ENCODE assay signal across 23 cellular contexts in genomic region chr17:35068249-35068648, GRCh38. TPM values are rescaled to one million over a fixed set of nuclear protein-coding genes. Genes with fewer than 3 reads are reported as not detected.
DNase-seq lines count a peak whose midpoint lies in the region; ATAC-seq and TF ChIP-seq lines count a peak whose summit lies in the region.
"Had no signal": no experiment of that assay in that cellular context is flagged by ENCODE, and none has a peak within 500 bp of the region (broad histone marks: within the 10 kb centered on the region; RNA-seq: fewer than 3 reads in every experiment).

No MANE protein-coding gene starts in this region.

- ATAC-seq in activated CD8-positive, alpha-beta memory T cell treated with anti-CD3 and anti-CD28 coated beads, Interleukin-2, amount 10 ng/mL, durations not matched to agents 7 days and 5 days: no peak
- no peak for ATAC-seq in right cardiac atrium
- ATAC-seq: heart left ventricle, left ventricle myocardium superior had no signal

- peak overlapping the region; percentile 33 for H3K27ac Mint-ChIP-seq in activated CD8-positive, alpha-beta memory T cell treated with anti-CD3 and anti-CD28 coated beads, Interleukin-2, amount 10 ng/mL, durations not matched to agents 7 days and 5 days
- H3K27ac Mint-ChIP-seq in activated T-helper 1 cell treated with anti-CD3 and anti-CD28 coated beads, Interleukin-12 subunit alpha, Interleukin-12 subunit beta, Interleukin-2, Interleukin-4 antibody, amounts not matched to agents 30 ng/mL and 10 ng/mL and 1 ng/mL, durations not matched to agents 14 hours and 24 hours and 36 hours: peak overlapping the region; percentile 75
- H3K27ac Mint-ChIP-seq in immature natural killer cell: peak overlapping the region in 5 of 6 donors; percentile 7 to 69 (median 46)
- H3K27ac Mint-ChIP-seq: T-helper 2 cell treated with Interferon-gamma antibody and Interleukin-4, amounts not matched to agents 5 μg/mL and 100 μg/mL, for 36 hours had no signal

- no peaks in the 10 kb centered on the region for H3K27me3 Mint-ChIP-seq in activated CD8-positive, alpha-beta memory T cell treated with anti-CD3 and anti-CD28 coated beads, Interleukin-2, amount 10 ng/mL, durations not matched to agents 7 days and 5 days
- H3K27me3 Mint-ChIP-seq in activated T-helper 1 cell treated with anti-CD3 and anti-CD28 coated beads, Interleukin-12 subunit alpha, Interleukin-12 subunit beta, Interleukin-2, Interleukin-4 antibody, amounts not matched to agents 30 ng/mL and 10 ng/mL and 1 ng/mL, durations not matched to agents 14 hours and 24 hours and 36 hours (ENCODE audit: insufficient read depth): no peaks in the 10 kb centered on the region
- peaks cover 0 to 4% (median 2%) of the 10 kb centered on the region in 3 donors for H3K27me3 Mint-ChIP-seq in immature natural killer cell (ENCODE audit: low read depth in 3 of 3)

- 96% methylated on average over 2 of the region's 2 CpGs for WGBS in right cardiac atrium

- no peak for DNase-seq in activated CD8-positive, alpha-beta memory T cell treated with anti-CD3 and anti-CD28 coated beads, Interleukin-2, amount 10 ng/mL, durations not matched to agents 7 days and 5 days
- DNase-seq in activated CD8-positive, alpha-beta memory T cell treated with anti-CD3 and anti-CD28 coated beads, Interleukin-2, amount 50 U/mL, for 4 hours: no peak
- DNase-seq in activated T-helper 1 cell treated with anti-CD3 and anti-CD28 coated beads, Interleukin-12 subunit alpha, Interleukin-12 subunit beta, Interleukin-2, Interleukin-4 antibody, amounts not matched to agents 30 ng/mL and 10 ng/mL and 1 ng/mL, durations not matched to agents 14 hours and 24 hours and 36 hours (ENCODE audit: low spot score): no peak
- no peak for DNase-seq in immature natural killer cell
- DNase-seq in NCI-H1694 (lab: John Stamatoyannopoulos, UW): no peak
- DNase-seq in right cardiac atrium: no peak
- DNase-seq in A673 (ENCODE audit: low spot score): no peak
- DNase-seq: activated CD4-positive, alpha-beta T cell treated with anti-CD3 and anti-CD28 coated beads, Interleukin-2, amount 50 U/mL, for 48 hours; activated T-cell treated with anti-CD3 and anti-CD28 coated beads, Interleukin-2, amount 50 U/mL, for 48 hours; brain microvascular endothelial cell; C1 segment of cervical spinal cord; heart left ventricle; KG1; left ventricle myocardium superior; mucosa of descending colon; NCI-H2029; NCI-H510A treated with DMSO at 0.1 percent for 48 hours; stimulated activated CD4-positive, alpha-beta T cell treated with anti-CD3 and anti-CD28 coated beads, Interleukin-12 subunit alpha, Interleukin-12 subunit beta, amount 100 ng/mL, for 4 hours had no signal

- H3K36me3 ChIP-seq in A673 (ENCODE audit: insufficient read depth, low read length, poor library complexity, severe bottlenecking): no peaks in the 10 kb centered on the region
- H3K36me3 ChIP-seq: brain microvascular endothelial cell, suprapubic skin had no signal

- peaks cover 73% of the 10 kb centered on the region for H3K4me1 Mint-ChIP-seq in activated CD8-positive, alpha-beta memory T cell treated with anti-CD3 and anti-CD28 coated beads, Interleukin-2, amount 10 ng/mL, durations not matched to agents 7 days and 5 days
- peaks cover 68% of the 10 kb centered on the region for H3K4me1 Mint-ChIP-seq in activated T-helper 1 cell treated with anti-CD3 and anti-CD28 coated beads, Interleukin-12 subunit alpha, Interleukin-12 subunit beta, Interleukin-2, Interleukin-4 antibody, amounts not matched to agents 30 ng/mL and 10 ng/mL and 1 ng/mL, durations not matched to agents 14 hours and 24 hours and 36 hours (ENCODE audit: low read depth)
- H3K4me1 Mint-ChIP-seq in immature natural killer cell: peaks cover 65 to 75% of the 10 kb centered on the region in 2 donors

- no TSS peak for BruUV-seq in A673 (replicated peaks; lab: Mats Ljungman, UMichigan)

- H3K27me3 ChIP-seq in right cardiac atrium (ENCODE audit: control insufficient read depth, insufficient read depth) (no peaks in the 10 kb centered on the region), A673 (replicated peaks; ENCODE audit: insufficient read depth, low read depth, low read length, poor library complexity) (no peaks in the 10 kb centered on the region)
- H3K27me3 ChIP-seq: brain microvascular endothelial cell, heart left ventricle, suprapubic skin had no signal

- H3K4me3 ChIP-seq in right cardiac atrium (ENCODE audit: low read length) (no peak overlapping the region), A673 (ENCODE audit: low read depth, low read length, poor library complexity, severe bottlenecking) (no peak overlapping the region)
- H3K4me3 ChIP-seq: coronary artery, heart left ventricle, mucosa of descending colon, suprapubic skin had no signal

- TF ChIP-seq CTCF in A673 (conservative IDR thresholded peaks at IDR 0.05; ENCODE audit: low read depth, low read length): no peak

- no peaks in the 10 kb centered on the region for H3K9me3 Mint-ChIP-seq in activated CD8-positive, alpha-beta memory T cell treated with anti-CD3 and anti-CD28 coated beads, Interleukin-2, amount 10 ng/mL, durations not matched to agents 7 days and 5 days (ENCODE audit: low read depth)
- no peaks in the 10 kb centered on the region for H3K9me3 Mint-ChIP-seq in activated T-helper 1 cell treated with anti-CD3 and anti-CD28 coated beads, Interleukin-12 subunit alpha, Interleukin-12 subunit beta, Interleukin-2, Interleukin-4 antibody, amounts not matched to agents 30 ng/mL and 10 ng/mL and 1 ng/mL, durations not matched to agents 14 hours and 24 hours and 36 hours
- H3K9me3 Mint-ChIP-seq in immature natural killer cell: no peaks in the 10 kb centered on the region
- H3K9me3 Mint-ChIP-seq: T-helper 2 cell treated with Interferon-gamma antibody and Interleukin-4, amounts not matched to agents 5 μg/mL and 100 μg/mL, for 36 hours had no signal

- H3K36me3 Mint-ChIP-seq in activated CD8-positive, alpha-beta memory T cell treated with anti-CD3 and anti-CD28 coated beads, Interleukin-2, amount 10 ng/mL, durations not matched to agents 7 days and 5 days: peaks cover 35% of the 10 kb centered on the region
- H3K36me3 Mint-ChIP-seq in activated T-helper 1 cell treated with anti-CD3 and anti-CD28 coated beads, Interleukin-12 subunit alpha, Interleukin-12 subunit beta, Interleukin-2, Interleukin-4 antibody, amounts not matched to agents 30 ng/mL and 10 ng/mL and 1 ng/mL, durations not matched to agents 14 hours and 24 hours and 36 hours (ENCODE audit: low read depth): peaks cover 22% of the 10 kb centered on the region
- H3K36me3 Mint-ChIP-seq in immature natural killer cell: peaks cover 3 to 6% (median 4%) of the 10 kb centered on the region in 3 donors

- H3K27ac ChIP-seq in temporal lobe (ENCODE audit: low read depth, low read length) (peak overlapping the region; percentile 57), right cardiac atrium (ENCODE audit: low read length) (no peak overlapping the region), A673 (ENCODE audit: low read depth, low read length, poor library complexity, severe bottlenecking) (no peak overlapping the region)
- H3K27ac ChIP-seq: coronary artery, heart left ventricle, suprapubic skin had no signal

- no peaks in the 10 kb centered on the region for H3K9me3 ChIP-seq in right cardiac atrium (ENCODE audit: control insufficient read depth, low read length)
- no peaks in the 10 kb centered on the region for H3K9me3 ChIP-seq in A673 (ENCODE audit: low read depth, low read length, poor library complexity, severe bottlenecking)
- H3K9me3 ChIP-seq: heart left ventricle, mucosa of descending colon, suprapubic skin had no signal

- CTCF ChIA-PET in activated CD8-positive, alpha-beta memory T cell treated with anti-CD3 and anti-CD28 coated beads, Interleukin-2, amount 10 ng/mL, durations not matched to agents 7 days and 5 days (lab: Charles Lee): interaction anchor here (1.0 to 1.8 kb wide), 4 partner anchors 12 to 21 kb away, joined by 3 to 6 read pairs (median 5); no protein-coding TSS in a partner anchor
- CTCF ChIA-PET in A673 (lab: Charles Lee): no interaction called here

- intact Hi-C loops in activated T-helper 1 cell treated with anti-CD3 and anti-CD28 coated beads, Interleukin-12 subunit alpha, Interleukin-12 subunit beta, Interleukin-2, Interleukin-4 antibody, amounts not matched to agents 30 ng/mL and 10 ng/mL and 1 ng/mL, durations not matched to agents 14 hours and 24 hours and 36 hours (cut with micrococcal nuclease): loop anchor here (1.0 to 10.0 kb wide), 2 partner anchors 20 to 467 kb away; partner anchors contain the start of gene SLFN12L
- intact Hi-C loops in right cardiac atrium (cut with DNase I) (loop anchor here in 1 of 4 donors (10.0 kb wide), 1 partner anchor 63 kb away; no protein-coding TSS in a partner anchor), A673 (cut with micrococcal nuclease; ENCODE audit: unreplicated experiment) (no loop called here)

- H3K4me1 ChIP-seq in right cardiac atrium (ENCODE audit: control insufficient read depth, insufficient read depth, low read length) (peaks cover 2% of the 10 kb centered on the region), A673 (ENCODE audit: insufficient read depth, low read length, poor library complexity, severe bottlenecking) (peaks cover 17% of the 10 kb centered on the region)

- POLR2A ChIA-PET in A673 (lab: Charles Lee; ENCODE audit: low non-redundant PET): no interaction called here

- no peak overlapping the region for H3K4me3 Mint-ChIP-seq in activated CD8-positive, alpha-beta memory T cell treated with anti-CD3 and anti-CD28 coated beads, Interleukin-2, amount 10 ng/mL, durations not matched to agents 7 days and 5 days
- H3K4me3 Mint-ChIP-seq in activated T-helper 1 cell treated with anti-CD3 and anti-CD28 coated beads, Interleukin-12 subunit alpha, Interleukin-12 subunit beta, Interleukin-2, Interleukin-4 antibody, amounts not matched to agents 30 ng/mL and 10 ng/mL and 1 ng/mL, durations not matched to agents 14 hours and 24 hours and 36 hours: peak overlapping the region; percentile 63
- H3K4me3 Mint-ChIP-seq in immature natural killer cell: peak overlapping the region in 1 of 5 donors; percentile 15
- H3K4me3 Mint-ChIP-seq: T-helper 2 cell treated with Interferon-gamma antibody and Interleukin-4, amounts not matched to agents 5 μg/mL and 100 μg/mL, for 36 hours had no signal

RNA-seq across cellular contexts. Expression of gene RFFL, which starts 4.7 kb away (rescaled TPM):
- total RNA-seq in activated CD8-positive, alpha-beta memory T cell treated with anti-CD3 and anti-CD28 coated beads, Interleukin-2, amount 10 ng/mL, durations not matched to agents 7 days and 5 days: 10 to 100 TPM; 47.7 to 52.2 TPM
- 28.1 and 28.2 TPM in 2 replicates for total RNA-seq in activated T-helper 1 cell treated with anti-CD3 and anti-CD28 coated beads, Interleukin-12 subunit alpha, Interleukin-12 subunit beta, Interleukin-2, Interleukin-4 antibody, amounts not matched to agents 30 ng/mL and 10 ng/mL and 1 ng/mL, durations not matched to agents 14 hours and 24 hours and 36 hours
- polyA plus RNA-seq in immature natural killer cell: 10 to 100 TPM; 24.0 to 45.4 (median 34.0) TPM
- 7.1 TPM for total RNA-seq in temporal lobe
- total RNA-seq in right cardiac atrium: 10 to 100 TPM; 17.2 to 20.0 (median 18.4) TPM
- 5.7 TPM for polyA plus RNA-seq in right cardiac atrium
- 9.7 and 10.5 TPM in 2 replicates for total RNA-seq in A673 (2021)

RNA-seq across cellular contexts. Expression of gene RAD51D, which starts 51.4 kb away (rescaled TPM):
- 10 to 100 TPM; 34.0 to 43.0 TPM for total RNA-seq in activated CD8-positive, alpha-beta memory T cell treated with anti-CD3 and anti-CD28 coated beads, Interleukin-2, amount 10 ng/mL, durations not matched to agents 7 days and 5 days
- total RNA-seq in activated T-helper 1 cell treated with anti-CD3 and anti-CD28 coated beads, Interleukin-12 subunit alpha, Interleukin-12 subunit beta, Interleukin-2, Interleukin-4 antibody, amounts not matched to agents 30 ng/mL and 10 ng/mL and 1 ng/mL, durations not matched to agents 14 hours and 24 hours and 36 hours: 29.8 and 34.9 TPM in 2 replicates
- polyA plus RNA-seq in immature natural killer cell (10 to 100 TPM; 11.0 to 17.8 (median 13.8) TPM), right cardiac atrium (3.4 TPM)
- total RNA-seq in temporal lobe (9.8 TPM), right cardiac atrium (1 to 10 TPM; 5.8 to 7.1 (median 6.4) TPM), A673 (2021) (10.2 and 12.1 TPM in 2 replicates)

RNA-seq across cellular contexts. Expression of gene FNDC8, which starts 53.2 kb away (rescaled TPM):
- total RNA-seq in activated CD8-positive, alpha-beta memory T cell treated with anti-CD3 and anti-CD28 coated beads, Interleukin-2, amount 10 ng/mL, durations not matched to agents 7 days and 5 days: not detected
- total RNA-seq in activated T-helper 1 cell treated with anti-CD3 and anti-CD28 coated beads, Interleukin-12 subunit alpha, Interleukin-12 subunit beta, Interleukin-2, Interleukin-4 antibody, amounts not matched to agents 30 ng/mL and 10 ng/mL and 1 ng/mL, durations not matched to agents 14 hours and 24 hours and 36 hours: not detected in 2 replicates
- polyA plus RNA-seq in immature natural killer cell: not detected
- not detected for total RNA-seq in temporal lobe
- not detected for total RNA-seq in right cardiac atrium
- polyA plus RNA-seq in right cardiac atrium: not detected
- not detected in 2 replicates for total RNA-seq in A673 (2021)
- total RNA-seq: G401, heart left ventricle, left ventricle myocardium superior, mucosa of descending colon, suprapubic skin had no signal
- polyA plus RNA-seq: heart left ventricle had no signal
